Comparison of ENCODE assay signal across 1 cellular context in the genomic region with DNA sequence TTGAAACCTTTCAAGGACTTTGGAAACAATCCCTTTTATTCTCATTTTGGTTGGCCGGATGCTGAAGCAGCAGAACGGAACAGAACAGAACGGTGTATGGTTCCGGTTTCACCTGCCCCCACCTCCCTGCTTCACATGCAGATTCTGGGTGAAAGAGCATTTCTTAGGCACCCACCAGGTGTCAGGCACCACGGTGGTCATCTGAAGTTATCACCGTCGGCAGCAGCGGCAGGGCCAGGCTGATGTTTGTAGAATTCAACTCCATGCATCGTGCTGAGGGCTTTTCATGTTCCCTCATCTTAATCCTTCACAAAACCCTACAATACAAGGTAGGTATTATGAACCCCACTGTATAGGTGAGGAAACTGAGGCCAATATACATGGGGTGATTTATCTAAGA.
TF ChIP-seq lines count a peak whose summit lies in the region.

No MANE protein-coding gene starts in this region.

TF ChIP-seq in H1, 55 proteins besides CTCF, POLR2A, EP300 and RAD21:
- TF ChIP-seq KDM1A (IDR thresholded peaks at IDR 0.05; ENCODE audit: borderline replicate concordance, low read length) (peak; percentile 53; the same call in 1 of the 2 replicates), SIX5 (IDR thresholded peaks at IDR 0.05; ENCODE audit: low read depth, low read length) (no peak)
- TF ChIP-seq, protein P1, sequence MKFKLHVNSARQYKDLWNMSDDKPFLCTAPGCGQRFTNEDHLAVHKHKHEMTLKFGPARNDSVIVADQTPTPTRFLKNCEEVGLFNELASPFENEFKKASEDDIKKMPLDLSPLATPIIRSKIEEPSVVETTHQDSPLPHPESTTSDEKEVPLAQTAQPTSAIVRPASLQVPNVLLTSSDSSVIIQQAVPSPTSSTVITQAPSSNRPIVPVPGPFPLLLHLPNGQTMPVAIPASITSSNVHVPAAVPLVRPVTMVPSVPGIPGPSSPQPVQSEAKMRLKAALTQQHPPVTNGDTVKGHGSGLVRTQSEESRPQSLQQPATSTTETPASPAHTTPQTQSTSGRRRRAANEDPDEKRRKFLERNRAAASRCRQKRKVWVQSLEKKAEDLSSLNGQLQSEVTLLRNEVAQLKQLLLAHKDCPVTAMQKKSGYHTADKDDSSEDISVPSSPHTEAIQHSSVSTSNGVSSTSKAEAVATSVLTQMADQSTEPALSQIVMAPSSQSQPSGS (IDR thresholded peaks at IDR 0.05; ENCODE audit: low read length), result peak; percentile 14; the same call in 1 of the 2 replicates
